10 cellular contexts compared by ENCODE assay signal in genomic region chr3:9401986-9402385, GRCh38. TPM values are rescaled to one million over a fixed set of nuclear protein-coding genes. Genes with fewer than 3 reads are reported as not detected.
DNase-seq lines count a peak whose midpoint lies in the region; ATAC-seq and TF ChIP-seq lines count a peak whose summit lies in the region.
"Had no signal": no experiment of that assay in that cellular context is flagged by ENCODE, and none has a peak within 500 bp of the region (broad histone marks: within the 10 kb centered on the region; RNA-seq: fewer than 3 reads in every experiment).

No MANE protein-coding gene starts in this region.

- H3K9me3 Mint-ChIP-seq in CD4-positive, CD25-positive, alpha-beta regulatory T cell = peaks cover 0 to 1% (median 0%) of the 10 kb centered on the region in 7 donors
- no peaks in the 10 kb centered on the region for H3K9me3 Mint-ChIP-seq in IgD-negative memory B cell
- no peaks in the 10 kb centered on the region for H3K9me3 Mint-ChIP-seq in neural crest cell

- no peak overlapping the region for H3K27ac ChIP-seq in CD4-positive, CD25-positive, alpha-beta regulatory T cell (ENCODE audit: insufficient read depth, low read length, poor library complexity, severe bottlenecking)
- peak overlapping the region in 36 of 59 donors; percentile 0 to 98 (median 38) for H3K27ac ChIP-seq in dorsolateral prefrontal cortex

- no peak for TF ChIP-seq CTCF in dorsolateral prefrontal cortex (IDR thresholded peaks at IDR 0.05 in 54 of 56, conservative IDR thresholded peaks at IDR 0.05 in 2 of 56; ENCODE audit: low read depth in 1 of 56, partially characterized antibody in 56 of 56)
- no peak for TF ChIP-seq CTCF in neural crest cell (conservative IDR thresholded peaks at IDR 0.05)

- DNase-seq in CD4-positive, CD25-positive, alpha-beta regulatory T cell = no peak
- no peak for DNase-seq in dorsolateral prefrontal cortex
- DNase-seq in neural crest cell (ENCODE audit: low read depth, low spot score) = no peak
- no peak for DNase-seq in hepatic stellate cell (ENCODE audit: low spot score)
- DNase-seq in NCI-H1092 (lab: John Stamatoyannopoulos, UW) = no peak
- DNase-seq in NCI-H1930 (lab: John Stamatoyannopoulos, UW) = no peak
- no peak for DNase-seq in NCI-H1436 treated with DMSO at 0.1 percent for 48 hours (lab: John Stamatoyannopoulos, UW)
- DNase-seq: activated gamma-delta T cell, SJCRH30 had no signal

- peak overlapping the region; percentile 30 to 95 (median 48) for H3K4me3 Mint-ChIP-seq in CD4-positive, CD25-positive, alpha-beta regulatory T cell
- H3K4me3 Mint-ChIP-seq in IgD-negative memory B cell = peak overlapping the region in 3 of 4 donors; percentile 60 to 83 (median 77)
- peak overlapping the region; percentile 83 for H3K4me3 Mint-ChIP-seq in neural crest cell

- H3K4me3 ChIP-seq in CD4-positive, CD25-positive, alpha-beta regulatory T cell (ENCODE audit: low read depth, low read length) = peak overlapping the region; percentile 97
- H3K4me3 ChIP-seq in dorsolateral prefrontal cortex = peak overlapping the region in 31 of 59 donors; percentile 3 to 97 (median 29)
- H3K4me3 ChIP-seq: SJCRH30 had no signal

- intact Hi-C loops in dorsolateral prefrontal cortex (cut with DNase I) = no loop called here

- peaks cover 81% of the 10 kb centered on the region for H3K4me1 ChIP-seq in CD4-positive, CD25-positive, alpha-beta regulatory T cell (ENCODE audit: control insufficient read depth, insufficient read depth, low read length, poor library complexity, severe bottlenecking)

- no peaks in the 10 kb centered on the region for H3K36me3 ChIP-seq in CD4-positive, CD25-positive, alpha-beta regulatory T cell (ENCODE audit: control insufficient read depth, insufficient read depth, low read length)

- no peaks in the 10 kb centered on the region for H3K27me3 ChIP-seq in CD4-positive, CD25-positive, alpha-beta regulatory T cell (ENCODE audit: control insufficient read depth, insufficient read depth, low read length)
- H3K27me3 ChIP-seq in dorsolateral prefrontal cortex = no peaks in the 10 kb centered on the region
- H3K27me3 ChIP-seq: SJCRH30 had no signal

- ATAC-seq in CD4-positive, CD25-positive, alpha-beta regulatory T cell (ENCODE audit: low read depth in 2 of 2) = no peak

- no peak overlapping the region for H3K27ac Mint-ChIP-seq in CD4-positive, CD25-positive, alpha-beta regulatory T cell
- H3K27ac Mint-ChIP-seq in IgD-negative memory B cell (no peak overlapping the region), neural crest cell (ENCODE audit: unreplicated experiment) (peak overlapping the region; percentile 96)

- H3K27me3 Mint-ChIP-seq in CD4-positive, CD25-positive, alpha-beta regulatory T cell = peaks cover 3% of the 10 kb centered on the region
- H3K27me3 Mint-ChIP-seq in IgD-negative memory B cell (no peaks in the 10 kb centered on the region), neural crest cell (ENCODE audit: low read depth) (peaks cover 5% of the 10 kb centered on the region)

- H3K36me3 Mint-ChIP-seq in CD4-positive, CD25-positive, alpha-beta regulatory T cell = no peaks in the 10 kb centered on the region
- peaks cover 4% of the 10 kb centered on the region for H3K36me3 Mint-ChIP-seq in IgD-negative memory B cell
- H3K36me3 Mint-ChIP-seq in neural crest cell (ENCODE audit: low read depth) = peaks cover 6% of the 10 kb centered on the region

- no peaks in the 10 kb centered on the region for H3K9me3 ChIP-seq in CD4-positive, CD25-positive, alpha-beta regulatory T cell (ENCODE audit: control insufficient read depth in 2 of 2, low read length in 2 of 2)
- H3K9me3 ChIP-seq: SJCRH30 had no signal

- H3K4me1 Mint-ChIP-seq in CD4-positive, CD25-positive, alpha-beta regulatory T cell = peaks cover 53 to 82% (median 69%) of the 10 kb centered on the region in 4 donors
- H3K4me1 Mint-ChIP-seq in IgD-negative memory B cell = peaks cover 57 to 62% (median 60%) of the 10 kb centered on the region in 3 donors
- H3K4me1 Mint-ChIP-seq in neural crest cell = peaks cover 72% of the 10 kb centered on the region

RNA-seq across cellular contexts. Expression of gene SETD5, which starts 4.6 kb away (rescaled TPM):
- 120 TPM for total RNA-seq in CD4-positive, CD25-positive, alpha-beta regulatory T cell
- 10 to 100 TPM; 17.7 to 32.2 (median 24.4) TPM for polyA plus RNA-seq in CD4-positive, CD25-positive, alpha-beta regulatory T cell
- polyA plus RNA-seq in IgD-negative memory B cell = 57.3 TPM
- total RNA-seq in dorsolateral prefrontal cortex (100 to 1,000 TPM; 112 to 213 (median 164) TPM), neural crest cell (198 and 206 TPM in 2 replicates)

RNA-seq across cellular contexts. Expression of gene THUMPD3, which starts 39.1 kb away (rescaled TPM):
- total RNA-seq in CD4-positive, CD25-positive, alpha-beta regulatory T cell = 40.2 TPM
- 10 to 100 TPM; 17.9 to 20.5 (median 19.3) TPM for polyA plus RNA-seq in CD4-positive, CD25-positive, alpha-beta regulatory T cell
- 17.9 TPM for polyA plus RNA-seq in IgD-negative memory B cell
- total RNA-seq in dorsolateral prefrontal cortex (10 to 100 TPM; 25.3 to 57.4 (median 39.8) TPM), neural crest cell (56.9 and 61.0 TPM in 2 replicates)
